In genomic region chr3:27213450-27213849, GRCh38 we compare ENCODE assay signal across 24 cellular contexts.
"Had no signal": no experiment of that assay in that cellular context is flagged by ENCODE, and none has a peak within 500 bp of the region (broad histone marks: within the 10 kb centered on the region; RNA-seq: fewer than 3 reads in every experiment).

No MANE protein-coding gene starts in this region.

- H3K27me3 ChIP-seq: SJSA1 had no signal

- H3K4me3 Mint-ChIP-seq: activated CD8-positive, alpha-beta memory T cell treated with anti-CD3 and anti-CD28 coated beads, Interleukin-2, amount 10 ng/mL, durations not matched to agents 7 days and 5 days; activated naive CD4-positive, alpha-beta T cell treated with anti-CD3 and anti-CD28 coated beads, Interleukin-2, amount 50 U/mL, for 24 hours; activated T-cell treated with anti-CD3 and anti-CD28 coated beads, Interleukin-2, amount 50 U/mL, for 24 hours; activated T-helper 1 cell treated with anti-CD3 and anti-CD28 coated beads, Interleukin-12 subunit alpha, Interleukin-12 subunit beta, Interleukin-2, Interleukin-4 antibody, amounts not matched to agents 30 ng/mL and 10 ng/mL and 1 ng/mL, durations not matched to agents 14 hours and 24 hours and 36 hours; T-helper 1 cell treated with Interleukin-12 subunit alpha and Interleukin-12 subunit beta and Interleukin-4 antibody, amounts not matched to agents 30 μg/mL and 1 μg/mL, for 36 hours had no signal

- H3K4me3 ChIP-seq: SJSA1 had no signal

- ATAC-seq: activated CD8-positive, alpha-beta memory T cell treated with anti-CD3 and anti-CD28 coated beads, Interleukin-2, amount 10 ng/mL, durations not matched to agents 7 days and 5 days; SK-N-SH treated with all-trans-retinoic acid at 6 μM for 48 hours had no signal

- H3K27ac Mint-ChIP-seq: activated CD8-positive, alpha-beta memory T cell treated with anti-CD3 and anti-CD28 coated beads, Interleukin-2, amount 10 ng/mL, durations not matched to agents 7 days and 5 days; activated naive CD4-positive, alpha-beta T cell treated with anti-CD3 and anti-CD28 coated beads, Interleukin-2, amount 50 U/mL, for 24 hours; activated T-cell treated with anti-CD3 and anti-CD28 coated beads, Interleukin-2, amount 50 U/mL, for 24 hours; activated T-helper 1 cell treated with anti-CD3 and anti-CD28 coated beads, Interleukin-12 subunit alpha, Interleukin-12 subunit beta, Interleukin-2, Interleukin-4 antibody, amounts not matched to agents 30 ng/mL and 10 ng/mL and 1 ng/mL, durations not matched to agents 14 hours and 24 hours and 36 hours; T-helper 1 cell treated with Interleukin-12 subunit alpha and Interleukin-12 subunit beta and Interleukin-4 antibody, amounts not matched to agents 30 μg/mL and 1 μg/mL, for 36 hours had no signal

- H3K9me3 Mint-ChIP-seq: activated naive CD4-positive, alpha-beta T cell treated with anti-CD3 and anti-CD28 coated beads, Interleukin-2, amount 50 U/mL, for 24 hours; activated T-cell treated with anti-CD3 and anti-CD28 coated beads, Interleukin-2, amount 50 U/mL, for 24 hours; activated T-helper 1 cell treated with anti-CD3 and anti-CD28 coated beads, Interleukin-12 subunit alpha, Interleukin-12 subunit beta, Interleukin-2, Interleukin-4 antibody, amounts not matched to agents 30 ng/mL and 10 ng/mL and 1 ng/mL, durations not matched to agents 14 hours and 24 hours and 36 hours; T-helper 1 cell treated with Interleukin-12 subunit alpha and Interleukin-12 subunit beta and Interleukin-4 antibody, amounts not matched to agents 30 μg/mL and 1 μg/mL, for 36 hours had no signal

- DNase-seq: activated CD4-positive, alpha-beta T cell treated with anti-CD3 and anti-CD28 coated beads for 48 hours; activated CD4-positive, alpha-beta T cell treated with anti-CD3 and anti-CD28 coated beads, Interleukin-2, amount 50 U/mL, for 4 hours; activated CD4-positive, CD25-positive, alpha-beta regulatory T cell treated with anti-CD3 and anti-CD28 coated beads, Interleukin-2, amount 50 U/mL, for 72 hours; activated CD8-positive, alpha-beta memory T cell treated with anti-CD3 and anti-CD28 coated beads, Interleukin-2, amount 10 ng/mL, durations not matched to agents 7 days and 5 days; activated effector memory CD4-positive, alpha-beta T cell treated with Interleukin-2 at 50 U/mL for 16 hours; activated naive CD4-positive, alpha-beta T cell; activated T-cell treated with anti-CD3 and anti-CD28 coated beads, Interleukin-2, amount 50 U/mL, for 24 hours; aorta; central memory CD4-positive, alpha-beta T cell; MM.1S; NCI-H1105 treated with DMSO at 0.1 percent for 48 hours; NCI-H1436 treated with DMSO at 0.1 percent for 48 hours; NCI-H187; NCI-H2081; NCI-H510A treated with DMSO at 0.1 percent for 48 hours; NCI-H69; SHP77 had no signal

- H3K36me3 Mint-ChIP-seq: activated CD8-positive, alpha-beta memory T cell treated with anti-CD3 and anti-CD28 coated beads, Interleukin-2, amount 10 ng/mL, durations not matched to agents 7 days and 5 days; activated naive CD4-positive, alpha-beta T cell treated with anti-CD3 and anti-CD28 coated beads, Interleukin-2, amount 50 U/mL, for 24 hours had no signal

- FAIRE-seq: bronchial epithelial cell, RCC 7860 had no signal

- H3K4me1 Mint-ChIP-seq: activated CD8-positive, alpha-beta memory T cell treated with anti-CD3 and anti-CD28 coated beads, Interleukin-2, amount 10 ng/mL, durations not matched to agents 7 days and 5 days; activated naive CD4-positive, alpha-beta T cell treated with anti-CD3 and anti-CD28 coated beads, Interleukin-2, amount 50 U/mL, for 24 hours had no signal

- H3K9me3 ChIP-seq: SJSA1 had no signal

- H3K36me3 ChIP-seq: SJSA1 had no signal

- H3K27ac ChIP-seq: SJSA1 had no signal

- H3K27me3 Mint-ChIP-seq: activated CD8-positive, alpha-beta memory T cell treated with anti-CD3 and anti-CD28 coated beads, Interleukin-2, amount 10 ng/mL, durations not matched to agents 7 days and 5 days; activated naive CD4-positive, alpha-beta T cell treated with anti-CD3 and anti-CD28 coated beads, Interleukin-2, amount 50 U/mL, for 24 hours; activated T-cell treated with anti-CD3 and anti-CD28 coated beads, Interleukin-2, amount 50 U/mL, for 24 hours had no signal
